ENCODE assay signal across 8 cellular contexts in genomic region chr5:173925449-173926071, GRCh38. TPM values are rescaled to one million over a fixed set of nuclear protein-coding genes. Genes with fewer than 3 reads are reported as not detected.
A peak's percentile ranks its signal among the peaks of the same experiment; 100 is the strongest.
DNase-seq lines count a peak whose midpoint lies in the region; ATAC-seq and TF ChIP-seq lines count a peak whose summit lies in the region.

No MANE protein-coding gene starts in this region.

- H3K9me3 Mint-ChIP-seq in Calu3 (ENCODE audit: low read depth, unreplicated experiment) (no peaks in the 10 kb centered on the region), nephron (no peaks in the 10 kb centered on the region)

- no peaks in the 10 kb centered on the region for H3K36me3 ChIP-seq in KMS-11 (ENCODE audit: insufficient read depth)

- no peak overlapping the region for H3K9ac ChIP-seq in KMS-11

- BruUV-seq in Calu3 (replicated peaks; lab: Mats Ljungman, UMichigan): no TSS peak

- H3K4me3 ChIP-seq in KMS-11 (IDR thresholded peaks at IDR 0.05; ENCODE audit: insufficient read depth, low read depth, low read length) (no peak overlapping the region), lower leg skin (ENCODE audit: low read depth, poor library complexity, severe bottlenecking) (no peak overlapping the region)

- intact Hi-C loops in Calu3 (cut with micrococcal nuclease; ENCODE audit: unreplicated experiment) (loop anchor here (1.0 kb wide), 1 partner anchor 306 kb away; no protein-coding TSS in a partner anchor), lower leg skin (cut with DNase I; ENCODE audit: low total_unique reads) (no loop called here)

- CTCF ChIA-PET in Calu3 (lab: Charles Lee): interaction anchor here (0.6 to 1.5 kb wide), 16 partner anchors 19 to 825 kb away, joined by 3 to 10 read pairs (median 4); partner anchors contain the start of genes BOD1, CPEB4 and NSG2

- no peak for TF ChIP-seq POLR2A in lower leg skin (IDR thresholded peaks at IDR 0.05)

- H3K36me3 Mint-ChIP-seq in Calu3 (ENCODE audit: insufficient read depth, unreplicated experiment): no peaks in the 10 kb centered on the region
- peaks cover 9% of the 10 kb centered on the region for H3K36me3 Mint-ChIP-seq in nephron (ENCODE audit: low read depth)

- no peak overlapping the region for H3K27ac Mint-ChIP-seq in Calu3 (ENCODE audit: unreplicated experiment)
- peak overlapping the region in 1 of 3 experiments; percentile 56 for H3K27ac Mint-ChIP-seq in nephron

- peaks cover 37% of the 10 kb centered on the region for H3K4me1 Mint-ChIP-seq in Calu3 (ENCODE audit: low read depth, unreplicated experiment)
- H3K4me1 Mint-ChIP-seq in nephron: peaks cover 47% of the 10 kb centered on the region

- H3K4me1 ChIP-seq in KMS-11 (ENCODE audit: low read depth, poor library complexity, severe bottlenecking): peaks cover 91% of the 10 kb centered on the region

- peaks cover 61% of the 10 kb centered on the region; the same call in 1 of the 2 replicates for H3K79me2 ChIP-seq in KMS-11 (ENCODE audit: insufficient read depth, low read depth)

- H3K27me3 Mint-ChIP-seq in Calu3 (ENCODE audit: unreplicated experiment): no peaks in the 10 kb centered on the region
- no peaks in the 10 kb centered on the region for H3K27me3 Mint-ChIP-seq in nephron (ENCODE audit: low read depth)

- H4K20me1 ChIP-seq in KMS-11 (ENCODE audit: insufficient read depth): peaks cover 3% of the 10 kb centered on the region; the same call in 1 of the 2 replicates

- TF ChIP-seq CTCF in Calu3 (IDR thresholded peaks at IDR 0.05; ENCODE audit: unreplicated experiment): peak; percentile 61
- peak; percentile 48 for TF ChIP-seq CTCF in KMS-11 (conservative IDR thresholded peaks at IDR 0.05; ENCODE audit: low read depth, low read length)
- TF ChIP-seq CTCF in nephron (IDR thresholded peaks at IDR 0.05; ENCODE audit: unreplicated experiment in 3 of 3): peak; percentile 42 to 57 (median 53)
- TF ChIP-seq CTCF in lower leg skin (IDR thresholded peaks at IDR 0.05): no peak

- H3K27ac ChIP-seq in KMS-11: no peak overlapping the region

- no peaks in the 10 kb centered on the region for H3K27me3 ChIP-seq in KMS-11 (ENCODE audit: insufficient read depth, low read depth)

- no peak overlapping the region for H2AFZ ChIP-seq in KMS-11 (ENCODE audit: low read depth)

- H3K4me3 Mint-ChIP-seq in Calu3 (ENCODE audit: low read depth, unreplicated experiment): no peak overlapping the region
- no peak overlapping the region for H3K4me3 Mint-ChIP-seq in nephron

- no peak overlapping the region; the same call in 1 of the 2 replicates for H3K4me2 ChIP-seq in KMS-11

- WGBS in lower leg skin, 2 donors: 44 to 46% methylated on average over 3 of the region's 3 CpGs

- DNase-seq in Calu3 (peak; percentile 69), lower leg skin (ENCODE audit: low spot score in 2 of 2) (no peak), NCI-H2171 (lab: John Stamatoyannopoulos, UW) (no peak)
- DNase-seq in activated CD4-positive, alpha-beta T cell treated with anti-CD3 and anti-CD28 coated beads, Interleukin-2, amount 50 U/mL, for 48 hours: peak; percentile 34 to 50

- ATAC-seq in esophagus mucosa (peak; percentile 35), GM21526 (IDR thresholded peaks at IDR 0.05; ENCODE audit: low FRiP score, unreplicated experiment) (no peak)

RNA-seq across cellular contexts. Expression of gene CPEB4, which starts 37.4 kb away (rescaled TPM):
- total RNA-seq in Calu3 (2022): 30.8 and 32.0 TPM in 2 replicates
- total RNA-seq in esophagus mucosa: 38.5 TPM
- 10 to 100 TPM; 47.5 to 79.6 (median 55.3) TPM for total RNA-seq in lower leg skin

Comparison
In these comparisons a context has a peak if more than half of its experiments do, and no peak if none do; other contexts are left out.
1. DNase-seq: peak in Calu3 (single experiment) and activated CD4-positive, alpha-beta T cell treated with anti-CD3 and anti-CD28 coated beads, Interleukin-2, amount 50 U/mL, for 48 hours (2 of 2); none in lower leg skin (0 of 2) and NCI-H2171 (single experiment).
2. CTCF ChIP-seq: peak in Calu3 (single experiment), KMS-11 (single experiment) and nephron (3 of 3); none in lower leg skin (0 of 3).